ENCODE assay signal across 2 cellular contexts in genomic region chr22:20663941-20664593, GRCh38.
TF ChIP-seq lines count a peak whose summit lies in the region.

No MANE protein-coding gene starts in this region.

TF ChIP-seq in IMR-90, 13 proteins besides CTCF, POLR2A, EP300 and RAD21:
- no peak for TF ChIP-seq SMC3 (IDR thresholded peaks at IDR 0.05; ENCODE audit: low read depth, low read length)
- no peak for TF ChIP-seq MXI1 (IDR thresholded peaks at IDR 0.05; ENCODE audit: borderline replicate concordance, low read depth, low read length)
- TF ChIP-seq RFX5 (IDR thresholded peaks at IDR 0.05; ENCODE audit: low read depth, low read length): no peak
- no peak for TF ChIP-seq NFE2L2 (IDR thresholded peaks at IDR 0.05; ENCODE audit: low read depth, low read length)
- TF ChIP-seq, protein P1, sequence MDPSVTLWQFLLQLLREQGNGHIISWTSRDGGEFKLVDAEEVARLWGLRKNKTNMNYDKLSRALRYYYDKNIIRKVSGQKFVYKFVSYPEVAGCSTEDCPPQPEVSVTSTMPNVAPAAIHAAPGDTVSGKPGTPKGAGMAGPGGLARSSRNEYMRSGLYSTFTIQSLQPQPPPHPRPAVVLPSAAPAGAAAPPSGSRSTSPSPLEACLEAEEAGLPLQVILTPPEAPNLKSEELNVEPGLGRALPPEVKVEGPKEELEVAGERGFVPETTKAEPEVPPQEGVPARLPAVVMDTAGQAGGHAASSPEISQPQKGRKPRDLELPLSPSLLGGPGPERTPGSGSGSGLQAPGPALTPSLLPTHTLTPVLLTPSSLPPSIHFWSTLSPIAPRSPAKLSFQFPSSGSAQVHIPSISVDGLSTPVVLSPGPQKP (IDR thresholded peaks at IDR 0.05; ENCODE audit: borderline replicate concordance, low read depth, low read length): no peak
- no peak for TF ChIP-seq RCOR1 (IDR thresholded peaks at IDR 0.05; ENCODE audit: insufficient replicate concordance, low read length)
- TF ChIP-seq, protein P2, sequence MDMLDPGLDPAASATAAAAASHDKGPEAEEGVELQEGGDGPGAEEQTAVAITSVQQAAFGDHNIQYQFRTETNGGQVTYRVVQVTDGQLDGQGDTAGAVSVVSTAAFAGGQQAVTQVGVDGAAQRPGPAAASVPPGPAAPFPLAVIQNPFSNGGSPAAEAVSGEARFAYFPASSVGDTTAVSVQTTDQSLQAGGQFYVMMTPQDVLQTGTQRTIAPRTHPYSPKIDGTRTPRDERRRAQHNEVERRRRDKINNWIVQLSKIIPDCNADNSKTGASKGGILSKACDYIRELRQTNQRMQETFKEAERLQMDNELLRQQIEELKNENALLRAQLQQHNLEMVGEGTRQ (IDR thresholded peaks at IDR 0.05; ENCODE audit: low read depth, low read length): no peak
- TF ChIP-seq MAZ (IDR thresholded peaks at IDR 0.05; ENCODE audit: borderline replicate concordance, low read depth, low read length): no peak
- no peak for TF ChIP-seq CHD1 (IDR thresholded peaks at IDR 0.05; ENCODE audit: low read depth, low read length)
- no peak for TF ChIP-seq CEBPB (IDR thresholded peaks at IDR 0.05; ENCODE audit: low read depth, low read length)
- no peak for TF ChIP-seq BHLHE40 (IDR thresholded peaks at IDR 0.05; ENCODE audit: low read depth, low read length)
- TF ChIP-seq FOS (IDR thresholded peaks at IDR 0.05; ENCODE audit: low read depth, low read length): no peak

TF ChIP-seq in H1, 55 proteins besides CTCF, POLR2A, EP300 and RAD21:
- TF ChIP-seq KDM1A (IDR thresholded peaks at IDR 0.05; ENCODE audit: borderline replicate concordance, low read length): no peak
- no peak for TF ChIP-seq GABPA (IDR thresholded peaks at IDR 0.05; ENCODE audit: borderline replicate concordance, insufficient read depth, low read length)
- TF ChIP-seq BRCA1 (IDR thresholded peaks at IDR 0.05; ENCODE audit: low read depth, low read length): no peak
- TF ChIP-seq, protein P3, sequence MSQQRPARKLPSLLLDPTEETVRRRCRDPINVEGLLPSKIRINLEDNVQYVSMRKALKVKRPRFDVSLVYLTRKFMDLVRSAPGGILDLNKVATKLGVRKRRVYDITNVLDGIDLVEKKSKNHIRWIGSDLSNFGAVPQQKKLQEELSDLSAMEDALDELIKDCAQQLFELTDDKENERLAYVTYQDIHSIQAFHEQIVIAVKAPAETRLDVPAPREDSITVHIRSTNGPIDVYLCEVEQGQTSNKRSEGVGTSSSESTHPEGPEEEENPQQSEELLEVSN (IDR thresholded peaks at IDR 0.05): no peak
- TF ChIP-seq BCL11A (IDR thresholded peaks at IDR 0.05; ENCODE audit: low read depth in 2 of 2, low read length in 2 of 2): no peak
- no peak for TF ChIP-seq CHD7 (IDR thresholded peaks at IDR 0.05; ENCODE audit: insufficient replicate concordance, low read length)
- TF ChIP-seq TEAD4 (IDR thresholded peaks at IDR 0.05; ENCODE audit: low read depth, low read length): no peak
- no peak for TF ChIP-seq KDM4A (IDR thresholded peaks at IDR 0.05; ENCODE audit: low read depth, low read length, severe bottlenecking)
- TF ChIP-seq POU5F1 (IDR thresholded peaks at IDR 0.05; ENCODE audit: low read depth, low read length): no peak
- TF ChIP-seq TBP (IDR thresholded peaks at IDR 0.05; ENCODE audit: low read depth, low read length): no peak
- TF ChIP-seq KDM5A (IDR thresholded peaks at IDR 0.05; ENCODE audit: low read length): no peak
- TF ChIP-seq SIX5 (IDR thresholded peaks at IDR 0.05; ENCODE audit: low read depth, low read length): no peak
- no peak for TF ChIP-seq MAX (IDR thresholded peaks at IDR 0.05)
